ENCODE assay signal across 11 cellular contexts in genomic region chr10:48801026-48801425, GRCh38.
DNase-seq lines count a peak whose midpoint lies in the region; ATAC-seq and TF ChIP-seq lines count a peak whose summit lies in the region.
"Had no signal": no experiment of that assay in that cellular context is flagged by ENCODE, and none has a peak within 500 bp of the region (broad histone marks: within the 10 kb centered on the region; RNA-seq: fewer than 3 reads in every experiment).

No MANE protein-coding gene starts in this region.

- H3K27me3 ChIP-seq in SJSA1 (replicated peaks) (no peaks in the 10 kb centered on the region), heart left ventricle (no peaks in the 10 kb centered on the region), suprapubic skin (no peaks in the 10 kb centered on the region)

- no peak overlapping the region for H3K4me3 Mint-ChIP-seq in activated CD4-positive, alpha-beta T cell treated with anti-CD3 and anti-CD28 coated beads, Interleukin-2, amount 10 ng/mL, durations not matched to agents 7 days and 5 days

- ATAC-seq in heart left ventricle, result peak; percentile 24 to 72 (median 70)
- no peak for ATAC-seq in HG02840 (IDR thresholded peaks at IDR 0.05; ENCODE audit: low FRiP score, unreplicated experiment)
- no peak for ATAC-seq in GM21367 (IDR thresholded peaks at IDR 0.05; ENCODE audit: unreplicated experiment)

- H3K27ac Mint-ChIP-seq in activated CD4-positive, alpha-beta T cell treated with anti-CD3 and anti-CD28 coated beads, Interleukin-2, amount 10 ng/mL, durations not matched to agents 7 days and 5 days, result peak overlapping the region; percentile 90

- H3K9me3 Mint-ChIP-seq in activated CD4-positive, alpha-beta T cell treated with anti-CD3 and anti-CD28 coated beads, Interleukin-2, amount 10 ng/mL, durations not matched to agents 7 days and 5 days, result peaks cover 8% of the 10 kb centered on the region
- H3K9me3 Mint-ChIP-seq: activated T-cell treated with anti-CD3 and anti-CD28 coated beads, Interleukin-2, amount 50 U/mL, for 4 hours had no signal

- TF ChIP-seq POLR2A in heart left ventricle (IDR thresholded peaks at IDR 0.05) (no peak), suprapubic skin (IDR thresholded peaks at IDR 0.05) (no peak)

- H3K4me3 ChIP-seq in SJSA1, result no peak overlapping the region
- no peak overlapping the region for H3K4me3 ChIP-seq in heart left ventricle
- no peak overlapping the region for H3K4me3 ChIP-seq in suprapubic skin

- POLR2A ChIA-PET in activated CD4-positive, alpha-beta T cell treated with anti-CD3 and anti-CD28 coated beads, Interleukin-2, amount 10 ng/mL, durations not matched to agents 7 days and 5 days (lab: Charles Lee), result no interaction called here

- intact Hi-C loops in heart left ventricle (cut with DNase I), result no loop called here

- peaks cover 11% of the 10 kb centered on the region for H3K36me3 Mint-ChIP-seq in activated CD4-positive, alpha-beta T cell treated with anti-CD3 and anti-CD28 coated beads, Interleukin-2, amount 10 ng/mL, durations not matched to agents 7 days and 5 days (ENCODE audit: low read depth)

- H3K27ac ChIP-seq in SJSA1, result 0 out of 2 replicates have a peak overlapping the region, but pooled peaks have one; percentile 86
- H3K27ac ChIP-seq in heart left ventricle, result peak overlapping the region; percentile 29 to 94 (median 77)
- H3K27ac ChIP-seq in suprapubic skin, result peak overlapping the region; percentile 36

- TF ChIP-seq EP300 in suprapubic skin (IDR thresholded peaks at IDR 0.05), result no peak

- peaks cover 74% of the 10 kb centered on the region for H3K4me1 Mint-ChIP-seq in activated CD4-positive, alpha-beta T cell treated with anti-CD3 and anti-CD28 coated beads, Interleukin-2, amount 10 ng/mL, durations not matched to agents 7 days and 5 days

- TF ChIP-seq CTCF in heart left ventricle (IDR thresholded peaks at IDR 0.05), result no peak
- TF ChIP-seq CTCF in suprapubic skin (IDR thresholded peaks at IDR 0.05), result no peak

- H3K4me1 ChIP-seq in SJSA1 (replicated peaks), result peaks cover 57% of the 10 kb centered on the region
- peaks cover 0 to 72% (median 31%) of the 10 kb centered on the region in 12 donors for H3K4me1 ChIP-seq in heart left ventricle
- H3K4me1 ChIP-seq in suprapubic skin, result peaks cover 16% of the 10 kb centered on the region

- no peaks in the 10 kb centered on the region for H3K27me3 Mint-ChIP-seq in activated CD4-positive, alpha-beta T cell treated with anti-CD3 and anti-CD28 coated beads, Interleukin-2, amount 10 ng/mL, durations not matched to agents 7 days and 5 days

- CTCF ChIA-PET in activated CD4-positive, alpha-beta T cell treated with anti-CD3 and anti-CD28 coated beads, Interleukin-2, amount 10 ng/mL, durations not matched to agents 7 days and 5 days (lab: Charles Lee), result no interaction called here

- H3K9me3 ChIP-seq in SJSA1 (replicated peaks) (no peaks in the 10 kb centered on the region), heart left ventricle (no peaks in the 10 kb centered on the region), suprapubic skin (no peaks in the 10 kb centered on the region)

- H3K36me3 ChIP-seq in SJSA1 (no peaks in the 10 kb centered on the region), heart left ventricle (no peaks in the 10 kb centered on the region), suprapubic skin (no peaks in the 10 kb centered on the region)

- no peak for DNase-seq in activated CD4-positive, alpha-beta T cell treated with anti-CD3 and anti-CD28 coated beads, Interleukin-2, amount 10 ng/mL, durations not matched to agents 7 days and 5 days
- DNase-seq in activated CD4-positive, alpha-beta T cell treated with anti-CD3 and anti-CD28 coated beads for 1 hour, result no peak
- DNase-seq in SJSA1 (ENCODE audit: low read depth in 1 of 2, low spot score in 2 of 2) (no peak), heart left ventricle (no peak), suprapubic skin (ENCODE audit: low spot score in 2 of 2) (no peak), NCI-H128 (lab: John Stamatoyannopoulos, UW; ENCODE audit: unreplicated experiment) (no peak)
- DNase-seq: activated T-cell treated with anti-CD3 and anti-CD28 coated beads, Interleukin-2, amount 50 U/mL, for 4 hours; H7; NCI-H510A had no signal

Comparison
In these comparisons a context has a peak if more than half of its experiments do, and no peak if none do; other contexts are left out.
1. H3K27ac ChIP-seq: peak in every context shown above with its lines; median percentile 86 in SJSA1; 77 in heart left ventricle; 36 in suprapubic skin.
2. ATAC-seq: peak in heart left ventricle (4 of 4); none in HG02840 (single experiment) and GM21367 (single experiment).